In the genomic region with DNA sequence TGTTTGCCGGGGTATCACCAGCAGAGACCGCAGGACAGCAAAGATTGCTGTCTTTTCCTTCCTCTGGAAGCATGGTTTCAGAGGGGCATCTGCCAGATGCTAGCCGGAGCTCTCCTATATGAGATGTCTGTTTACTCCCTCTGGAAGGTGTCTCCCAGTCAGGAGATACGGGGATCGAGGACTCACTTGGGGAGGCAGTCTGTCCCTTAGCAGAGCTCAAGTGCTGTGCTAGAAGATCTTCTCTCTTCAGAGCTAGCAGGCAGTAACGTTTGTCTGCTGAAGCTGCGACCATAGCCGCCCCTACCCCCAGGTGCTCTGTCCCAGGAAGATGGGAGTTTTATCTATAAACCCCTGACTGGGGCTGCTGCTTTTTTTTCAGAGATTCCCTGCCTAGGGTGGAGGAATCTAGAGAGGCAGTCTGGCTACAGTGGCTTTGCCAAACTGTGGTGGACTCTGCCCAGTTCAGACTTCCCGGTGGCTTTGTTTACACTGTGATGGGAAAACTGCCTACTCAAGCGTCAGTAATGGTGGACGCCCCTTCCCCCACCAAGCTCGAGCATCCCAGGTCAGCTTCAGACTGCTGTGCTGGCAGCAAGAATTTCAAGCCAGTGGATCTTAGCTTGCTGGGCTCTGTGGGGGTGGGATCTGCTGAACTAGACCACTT, we compare ENCODE assay signal across 22 cellular contexts.
DNase-seq lines count a peak whose midpoint lies in the region; ATAC-seq and TF ChIP-seq lines count a peak whose summit lies in the region.
"Had no signal": no experiment of that assay in that cellular context is flagged by ENCODE, and none has a peak within 500 bp of the region (broad histone marks: within the 10 kb centered on the region; RNA-seq: fewer than 3 reads in every experiment).

No MANE protein-coding gene starts in this region.

- no peaks in the 10 kb centered on the region for H3K36me3 ChIP-seq in Peyer's patch
- H3K36me3 ChIP-seq: brain microvascular endothelial cell, ovary had no signal

- H3K4me3 Mint-ChIP-seq in endothelial cell (ENCODE audit: unreplicated experiment) = no peak overlapping the region
- no peak overlapping the region for H3K4me3 Mint-ChIP-seq in effector memory CD8-positive, alpha-beta T cell
- H3K4me3 Mint-ChIP-seq: activated CD4-positive, alpha-beta memory T cell treated with anti-CD3 and anti-CD28 coated beads for 36 hours; CD4-positive, CD25-positive, alpha-beta regulatory T cell; naive thymus-derived CD8-positive, alpha-beta T cell; stimulated activated effector memory CD8-positive, alpha-beta T cell treated with anti-CD3 and anti-CD28 coated beads, Interleukin-12 subunit alpha, Interleukin-12 subunit beta, amount 100 ng/mL, for 72 hours had no signal

- H3K4me3 ChIP-seq in Peyer's patch = no peak overlapping the region
- H3K4me3 ChIP-seq: ovary had no signal

- DNase-seq in G401 (ENCODE audit: low spot score) = peak; percentile 77
- peak in 2 of 3 donors; percentile 53 for DNase-seq in Peyer's patch
- DNase-seq in left lobe of liver (ENCODE audit: low spot score) = peak; percentile 89
- peak; percentile 51 for DNase-seq in retina
- no peak for DNase-seq in endothelial cell (ENCODE audit: low spot score)
- no peak for DNase-seq in effector memory CD8-positive, alpha-beta T cell
- DNase-seq in putamen (ENCODE audit: low spot score) = no peak
- DNase-seq: activated CD4-positive, alpha-beta memory T cell treated with anti-CD3 and anti-CD28 coated beads for 36 hours; activated CD4-positive, CD25-positive, alpha-beta regulatory T cell; activated effector memory CD4-positive, alpha-beta T cell treated with anti-CD3 and anti-CD28 coated beads, Interleukin-2, amount 50 U/mL, for 16 hours; brain microvascular endothelial cell; CD4-positive, CD25-positive, alpha-beta regulatory T cell; cortex of kidney; IMR-90; mesenchymal stem cell; naive thymus-derived CD8-positive, alpha-beta T cell; ovary; Right ventricle myocardium superior; stimulated activated CD4-positive, alpha-beta T cell treated with anti-CD3 and anti-CD28 coated beads, Interleukin-1b, Interleukin-23, amount 100 ng/mL, for 48 hours had no signal

- no peaks in the 10 kb centered on the region for H3K4me1 Mint-ChIP-seq in endothelial cell (ENCODE audit: unreplicated experiment)
- no peaks in the 10 kb centered on the region for H3K4me1 Mint-ChIP-seq in effector memory CD8-positive, alpha-beta T cell (ENCODE audit: low read depth in 2 of 2)
- H3K4me1 Mint-ChIP-seq: CD4-positive, CD25-positive, alpha-beta regulatory T cell; naive thymus-derived CD8-positive, alpha-beta T cell; stimulated activated effector memory CD8-positive, alpha-beta T cell treated with anti-CD3 and anti-CD28 coated beads, Interleukin-12 subunit alpha, Interleukin-12 subunit beta, amount 100 ng/mL, for 72 hours had no signal

- no peak overlapping the region for H3K27ac Mint-ChIP-seq in endothelial cell (ENCODE audit: unreplicated experiment)
- no peak overlapping the region for H3K27ac Mint-ChIP-seq in effector memory CD8-positive, alpha-beta T cell
- H3K27ac Mint-ChIP-seq: activated CD4-positive, alpha-beta memory T cell treated with anti-CD3 and anti-CD28 coated beads for 36 hours; CD4-positive, CD25-positive, alpha-beta regulatory T cell; naive thymus-derived CD8-positive, alpha-beta T cell; stimulated activated effector memory CD8-positive, alpha-beta T cell treated with anti-CD3 and anti-CD28 coated beads, Interleukin-12 subunit alpha, Interleukin-12 subunit beta, amount 100 ng/mL, for 72 hours had no signal

- no peak for TF ChIP-seq CTCF in Peyer's patch (IDR thresholded peaks at IDR 0.05)
- TF ChIP-seq CTCF in endothelial cell (IDR thresholded peaks at IDR 0.05; ENCODE audit: unreplicated experiment) = no peak

- no peaks in the 10 kb centered on the region for H3K4me1 ChIP-seq in Peyer's patch

- in situ Hi-C loops in G401 (cut with HindIII; ENCODE audit: low sequenced_read_pairs) = no loop called here

- TF ChIP-seq POLR2A in Peyer's patch (IDR thresholded peaks at IDR 0.05) = no peak

- H3K36me3 Mint-ChIP-seq in endothelial cell (ENCODE audit: low read depth, unreplicated experiment) = no peaks in the 10 kb centered on the region
- H3K36me3 Mint-ChIP-seq in effector memory CD8-positive, alpha-beta T cell (ENCODE audit: insufficient read depth) = no peaks in the 10 kb centered on the region
- H3K36me3 Mint-ChIP-seq: activated CD4-positive, alpha-beta memory T cell treated with anti-CD3 and anti-CD28 coated beads for 36 hours; CD4-positive, CD25-positive, alpha-beta regulatory T cell; stimulated activated effector memory CD8-positive, alpha-beta T cell treated with anti-CD3 and anti-CD28 coated beads, Interleukin-12 subunit alpha, Interleukin-12 subunit beta, amount 100 ng/mL, for 72 hours had no signal

- H3K27me3 Mint-ChIP-seq in endothelial cell (ENCODE audit: unreplicated experiment) = no peaks in the 10 kb centered on the region
- no peaks in the 10 kb centered on the region for H3K27me3 Mint-ChIP-seq in effector memory CD8-positive, alpha-beta T cell
- H3K27me3 Mint-ChIP-seq: activated CD4-positive, alpha-beta memory T cell treated with anti-CD3 and anti-CD28 coated beads for 36 hours; CD4-positive, CD25-positive, alpha-beta regulatory T cell had no signal

- no peak overlapping the region for H3K27ac ChIP-seq in Peyer's patch
- H3K27ac ChIP-seq: brain microvascular endothelial cell, HL-60, ovary had no signal

- H3K27me3 ChIP-seq in Peyer's patch = no peaks in the 10 kb centered on the region
- H3K27me3 ChIP-seq: brain microvascular endothelial cell, ovary had no signal

- ATAC-seq in left lobe of liver (peak; percentile 94), GM18858 (IDR thresholded peaks at IDR 0.05; ENCODE audit: unreplicated experiment) (no peak)
- ATAC-seq in effector memory CD8-positive, alpha-beta T cell (replicated peaks) = no peak
- ATAC-seq: naive thymus-derived CD8-positive, alpha-beta T cell; stimulated activated effector memory CD8-positive, alpha-beta T cell treated with anti-CD3 and anti-CD28 coated beads, Interleukin-12 subunit alpha, Interleukin-12 subunit beta, amount 100 ng/mL, for 72 hours had no signal

- no peaks in the 10 kb centered on the region for H3K9me3 Mint-ChIP-seq in endothelial cell (ENCODE audit: unreplicated experiment)
- peaks cover 13 to 24% of the 10 kb centered on the region in 2 donors for H3K9me3 Mint-ChIP-seq in effector memory CD8-positive, alpha-beta T cell

- no peaks in the 10 kb centered on the region for H3K9me3 ChIP-seq in Peyer's patch
- H3K9me3 ChIP-seq: ovary had no signal

Comparison
In these comparisons a context has a peak if more than half of its experiments do, and no peak if none do; other contexts are left out.
1. DNase-seq: peak in G401 (single experiment), Peyer's patch (2 of 3), left lobe of liver (single experiment) and retina (single experiment); none in endothelial cell (single experiment), effector memory CD8-positive, alpha-beta T cell (0 of 3) and putamen (single experiment).